ENCODE assay signal across 26 cellular contexts in the genomic region with DNA sequence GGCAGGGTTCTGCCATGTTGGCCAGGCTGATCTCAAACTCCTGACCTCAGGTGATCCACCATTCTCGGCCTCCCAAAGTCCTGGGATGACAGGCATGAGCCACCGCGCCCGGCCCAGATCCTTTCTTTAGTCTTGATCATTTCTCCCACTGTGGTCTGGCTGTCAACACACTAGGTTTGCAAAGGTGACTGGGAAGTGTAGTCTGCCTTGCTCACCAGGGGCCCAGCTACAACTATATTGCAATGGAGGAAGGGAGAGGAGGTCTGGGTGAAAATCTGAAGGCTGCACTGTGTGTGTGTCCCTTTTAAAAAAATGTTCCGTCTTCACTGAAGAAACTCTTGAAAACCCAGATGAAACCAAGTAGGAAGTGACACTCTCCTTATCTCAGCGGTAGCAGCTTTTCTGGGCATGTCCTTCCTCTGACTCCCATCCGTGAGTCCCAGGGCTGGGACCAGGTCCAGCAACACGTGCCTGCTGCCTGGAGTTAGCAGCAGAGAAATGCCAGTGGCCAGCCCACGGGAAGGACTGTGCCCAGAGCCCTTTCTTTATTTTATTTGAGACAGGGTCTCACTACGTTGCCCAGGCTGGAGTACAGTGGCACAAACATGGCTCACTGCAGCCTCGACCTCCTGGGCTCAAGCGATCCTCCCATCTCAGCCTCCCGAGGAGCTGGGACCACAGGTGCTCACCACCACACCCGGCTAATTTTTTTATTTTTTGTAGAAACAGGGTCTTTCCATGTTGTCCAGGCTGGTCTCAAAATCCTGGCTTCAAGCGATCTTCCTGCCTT. TPM values are rescaled to one million over a fixed set of nuclear protein-coding genes. Genes with fewer than 3 reads are reported as not detected.
DNase-seq lines count a peak whose midpoint lies in the region; ATAC-seq and TF ChIP-seq lines count a peak whose summit lies in the region.
"Had no signal": no experiment of that assay in that cellular context is flagged by ENCODE, and none has a peak within 500 bp of the region (broad histone marks: within the 10 kb centered on the region; RNA-seq: fewer than 3 reads in every experiment).

No MANE protein-coding gene starts in this region.

- DNase-seq in M059J (ENCODE audit: low read depth) (peak; percentile 51), astrocyte of the hippocampus (ENCODE audit: low read depth, low spot score) (peak; percentile 32), right atrium auricular region (ENCODE audit: low spot score) (no peak), SIG-M5 treated with dmso at 0.1 percent for 504 hours (lab: John Stamatoyannopoulos, UW; ENCODE audit: unreplicated experiment) (no peak), HT-29 (ENCODE audit: low spot score) (no peak)
- no peak for DNase-seq in stimulated activated naive CD8-positive, alpha-beta T cell treated with anti-CD3 and anti-CD28 coated beads, Interleukin-15, Interleukin-2, amounts not matched to agents 100 U/mL and 50 U/mL, for 24 hours
- DNase-seq: ACHN; activated CD4-positive, alpha-beta T cell treated with anti-CD3 and anti-CD28 coated beads, Interleukin-2, amount 50 U/mL, for 48 hours; activated T-cell treated with anti-CD3 and anti-CD28 coated beads, Interleukin-2, amount 50 U/mL, for 48 hours; CD4-positive, CD25-positive, alpha-beta regulatory T cell; DMS53; dorsolateral prefrontal cortex; NCI-H1694 treated with DMSO at 0.1 percent for 48 hours; NCI-H510A; nephron progenitor cell; stimulated activated naive CD8-positive, alpha-beta T cell treated with anti-CD3 and anti-CD28 coated beads, Interleukin-15, amount 100 ng/mL, for 72 hours had no signal

- no peaks in the 10 kb centered on the region for H3K27me3 ChIP-seq in BLaER1
- H3K27me3 ChIP-seq in right atrium auricular region, result no peaks in the 10 kb centered on the region
- H3K27me3 ChIP-seq: dorsolateral prefrontal cortex had no signal

- H3K9me3 ChIP-seq in BLaER1 (peaks cover 8% of the 10 kb centered on the region), right atrium auricular region (no peaks in the 10 kb centered on the region)

- ATAC-seq in GM21367 (IDR thresholded peaks at IDR 0.05; ENCODE audit: unreplicated experiment), result no peak
- ATAC-seq in stimulated activated naive CD8-positive, alpha-beta T cell treated with anti-CD3 and anti-CD28 coated beads, Interleukin-15, Interleukin-2, amounts not matched to agents 100 U/mL and 50 U/mL, for 24 hours, result no peak
- ATAC-seq: activated naive CD4-positive, alpha-beta T cell treated with anti-CD3 and anti-CD28 coated beads, Interleukin-2, amount 50 U/mL, for 72 hours; stimulated activated naive CD8-positive, alpha-beta T cell treated with anti-CD3 and anti-CD28 coated beads, Interleukin-15, amount 100 ng/mL, for 72 hours had no signal

- peak overlapping the region; percentile 41 for H3K4me2 ChIP-seq in BLaER1

- H4K20me1 ChIP-seq in BLaER1, result no peaks in the 10 kb centered on the region

- H3K36me3 ChIP-seq in BLaER1, result no peaks in the 10 kb centered on the region
- H3K36me3 ChIP-seq in right atrium auricular region, result no peaks in the 10 kb centered on the region
- H3K36me3 ChIP-seq: esophagus muscularis mucosa had no signal

- H3K4me1 ChIP-seq in BLaER1, result peaks cover 71% of the 10 kb centered on the region
- peaks cover 0 to 5% of the 10 kb centered on the region in 2 donors for H3K4me1 ChIP-seq in right atrium auricular region

- H3K4me3 ChIP-seq in BLaER1 (no peak overlapping the region), right atrium auricular region (no peak overlapping the region)
- H3K4me3 ChIP-seq: dorsolateral prefrontal cortex, esophagus muscularis mucosa had no signal

- no peak overlapping the region for H3K9ac ChIP-seq in BLaER1

- no peak for TF ChIP-seq CTCF in right atrium auricular region (IDR thresholded peaks at IDR 0.05)

- no peak overlapping the region for H3K27ac ChIP-seq in BLaER1
- H3K27ac ChIP-seq in right atrium auricular region, result peak overlapping the region; percentile 53 to 65
- H3K27ac ChIP-seq: dorsolateral prefrontal cortex, esophagus muscularis mucosa had no signal

RNA-seq across cellular contexts. Expression of gene KIF19, which starts 17.8 kb away (rescaled TPM):
- not detected in 2 replicates for total RNA-seq in M059J (2014; rRNA removed; shearing (Covaris generic))
- total RNA-seq in right atrium auricular region, result under 1 TPM in 1 of 2 donors, not detected in 1; 0.30 TPM
- total RNA-seq in HT-29 (2014; rRNA removed; shearing (Covaris generic)), result 2.4 and 2.5 TPM in 2 replicates
- total RNA-seq: bronchial epithelial cell, LHCN-M2, mesothelial cell of epicardium had no signal

RNA-seq across cellular contexts. Expression of gene DNAI2, which starts 34.1 kb away (rescaled TPM):
- total RNA-seq in M059J (2014; rRNA removed; shearing (Covaris generic)), result not detected in 2 replicates
- total RNA-seq in right atrium auricular region, result not detected
- not detected in 2 replicates for total RNA-seq in HT-29 (2014; rRNA removed; shearing (Covaris generic))
- total RNA-seq: bronchial epithelial cell, esophagus muscularis mucosa, LHCN-M2, mesothelial cell of epicardium, SK-MEL-5, urinary bladder had no signal

RNA-seq across cellular contexts. Expression of gene BTBD17, which starts 53.5 kb away (rescaled TPM):
- total RNA-seq in M059J (2014; rRNA removed; shearing (Covaris generic)), result not detected in 2 replicates
- total RNA-seq in right atrium auricular region, result not detected
- 0.10 and 0.44 TPM in 2 replicates for total RNA-seq in HT-29 (2014; rRNA removed; shearing (Covaris generic))
- total RNA-seq: activated naive CD4-positive, alpha-beta T cell treated with anti-CD3 and anti-CD28 coated beads, Interleukin-2, amount 50 U/mL, for 72 hours; bronchial epithelial cell; CD4-positive, CD25-positive, alpha-beta regulatory T cell; LHCN-M2; SK-MEL-5; urinary bladder had no signal

RNA-seq across cellular contexts. Expression of gene GPR142, which starts 59.1 kb away (rescaled TPM):
- total RNA-seq in M059J (2014; rRNA removed; shearing (Covaris generic)), result not detected in 2 replicates
- total RNA-seq in right atrium auricular region, result not detected
- total RNA-seq in HT-29 (2014; rRNA removed; shearing (Covaris generic)), result 0.15 and 1.3 TPM in 2 replicates
- total RNA-seq: activated naive CD4-positive, alpha-beta T cell treated with anti-CD3 and anti-CD28 coated beads, Interleukin-2, amount 50 U/mL, for 72 hours; bronchial epithelial cell; CD4-positive, CD25-positive, alpha-beta regulatory T cell; H1; LHCN-M2; mesothelial cell of epicardium; SK-MEL-5; urinary bladder had no signal

Comparison
In these comparisons a context has a peak if more than half of its experiments do, and no peak if none do; other contexts are left out.
1. DNase-seq: peak in M059J (single experiment) and astrocyte of the hippocampus (single experiment); none in right atrium auricular region (single experiment), SIG-M5 treated with dmso at 0.1 percent for 504 hours (single experiment), HT-29 (single experiment) and stimulated activated naive CD8-positive, alpha-beta T cell treated with anti-CD3 and anti-CD28 coated beads, Interleukin-15, Interleukin-2, amounts not matched to agents 100 U/mL and 50 U/mL, for 24 hours (single experiment).